Comparison of ENCODE assay signal across 25 cellular contexts in genomic region chr2:41167014-41167413, GRCh38.
"Had no signal": no experiment of that assay in that cellular context is flagged by ENCODE, and none has a peak within 500 bp of the region (broad histone marks: within the 10 kb centered on the region; RNA-seq: fewer than 3 reads in every experiment).

No MANE protein-coding gene starts in this region.

- H3K4me3 Mint-ChIP-seq: activated naive CD8-positive, alpha-beta T cell; activated T-cell treated with anti-CD3 and anti-CD28 coated beads, Interleukin-2, amount 50 U/mL, for 72 hours; central memory CD8-positive, alpha-beta T cell; dendritic cell treated with granulocyte-macrophage colony-stimulating factor and Interleukin-4, amounts not matched to agents 40 ng/mL and 50 ng/mL, for 4 days; mesothelial cell of epicardium; natural killer cell; T-helper 1 cell treated with Interleukin-12 subunit alpha and Interleukin-12 subunit beta and Interleukin-4 antibody, amounts not matched to agents 30 μg/mL and 1 μg/mL, for 36 hours had no signal

- H3K27me3 ChIP-seq: esophagus muscularis mucosa, foreskin keratinocyte, heart left ventricle, neutrophil, right lobe of liver, tibial nerve had no signal

- H3K4me1 ChIP-seq: foreskin keratinocyte, heart left ventricle, right lobe of liver, tibial nerve had no signal

- H3K4me1 Mint-ChIP-seq: central memory CD8-positive, alpha-beta T cell; mesothelial cell of epicardium; natural killer cell had no signal

- H3K36me3 ChIP-seq: esophagus muscularis mucosa, heart left ventricle, neutrophil, right lobe of liver, tibial nerve had no signal

- H3K9me3 ChIP-seq: esophagus muscularis mucosa, heart left ventricle, neutrophil, right lobe of liver, tibial nerve had no signal

- H3K27ac ChIP-seq: esophagus muscularis mucosa, foreskin keratinocyte, heart left ventricle, neutrophil, right lobe of liver, tibial nerve had no signal

- H3K36me3 Mint-ChIP-seq: activated naive CD8-positive, alpha-beta T cell; mesothelial cell of epicardium; natural killer cell had no signal

- DNase-seq: activated CD4-positive, alpha-beta T cell treated with anti-CD3 and anti-CD28 coated beads for 1 hour; activated naive CD4-positive, alpha-beta T cell treated with Interleukin-2 at 50 U/mL for 16 hours; activated T-cell treated with anti-CD3 and anti-CD28 coated beads for 4 hours; activated T-cell treated with anti-CD3 and anti-CD28 coated beads, Interleukin-2, amount 50 U/mL, for 72 hours; anterior cingulate cortex; foreskin keratinocyte; heart left ventricle; hypothalamus; left cardiac atrium; mammary epithelial cell; natural killer cell; right lobe of liver; stimulated activated CD4-positive, alpha-beta T cell treated with anti-CD3 and anti-CD28 coated beads, Interleukin-2, amount 100 ng/mL, for 48 hours; stimulated activated naive CD4-positive, alpha-beta T cell treated with Interleukin-2 at 50 U/mL for 16 hours; SW 1271; T-helper 9 cell had no signal

- H3K27me3 Mint-ChIP-seq: activated naive CD8-positive, alpha-beta T cell; central memory CD8-positive, alpha-beta T cell; dendritic cell treated with granulocyte-macrophage colony-stimulating factor and Interleukin-4, amounts not matched to agents 40 ng/mL and 50 ng/mL, for 4 days; progenitor cell of endocrine pancreas had no signal

- H3K27ac Mint-ChIP-seq: activated naive CD8-positive, alpha-beta T cell; activated T-cell treated with anti-CD3 and anti-CD28 coated beads, Interleukin-2, amount 50 U/mL, for 72 hours; dendritic cell treated with granulocyte-macrophage colony-stimulating factor and Interleukin-4, amounts not matched to agents 40 ng/mL and 50 ng/mL, for 4 days; mesothelial cell of epicardium; natural killer cell; progenitor cell of endocrine pancreas; T-helper 1 cell treated with Interleukin-12 subunit alpha and Interleukin-12 subunit beta and Interleukin-4 antibody, amounts not matched to agents 30 μg/mL and 1 μg/mL, for 36 hours had no signal

- H3K9me3 Mint-ChIP-seq: activated T-cell treated with anti-CD3 and anti-CD28 coated beads, Interleukin-2, amount 50 U/mL, for 72 hours; dendritic cell treated with granulocyte-macrophage colony-stimulating factor and Interleukin-4, amounts not matched to agents 40 ng/mL and 50 ng/mL, for 4 days; mesothelial cell of epicardium; T-helper 1 cell treated with Interleukin-12 subunit alpha and Interleukin-12 subunit beta and Interleukin-4 antibody, amounts not matched to agents 30 μg/mL and 1 μg/mL, for 36 hours had no signal

- ATAC-seq: activated T-cell treated with anti-CD3 and anti-CD28 coated beads, Interleukin-2, amount 50 U/mL, for 72 hours; foreskin keratinocyte; heart left ventricle; left cardiac atrium; natural killer cell; right lobe of liver had no signal

- H3K4me3 ChIP-seq: esophagus muscularis mucosa, heart left ventricle, right lobe of liver, tibial nerve had no signal
